ENCODE assay signal across 21 cellular contexts in the genomic region with DNA sequence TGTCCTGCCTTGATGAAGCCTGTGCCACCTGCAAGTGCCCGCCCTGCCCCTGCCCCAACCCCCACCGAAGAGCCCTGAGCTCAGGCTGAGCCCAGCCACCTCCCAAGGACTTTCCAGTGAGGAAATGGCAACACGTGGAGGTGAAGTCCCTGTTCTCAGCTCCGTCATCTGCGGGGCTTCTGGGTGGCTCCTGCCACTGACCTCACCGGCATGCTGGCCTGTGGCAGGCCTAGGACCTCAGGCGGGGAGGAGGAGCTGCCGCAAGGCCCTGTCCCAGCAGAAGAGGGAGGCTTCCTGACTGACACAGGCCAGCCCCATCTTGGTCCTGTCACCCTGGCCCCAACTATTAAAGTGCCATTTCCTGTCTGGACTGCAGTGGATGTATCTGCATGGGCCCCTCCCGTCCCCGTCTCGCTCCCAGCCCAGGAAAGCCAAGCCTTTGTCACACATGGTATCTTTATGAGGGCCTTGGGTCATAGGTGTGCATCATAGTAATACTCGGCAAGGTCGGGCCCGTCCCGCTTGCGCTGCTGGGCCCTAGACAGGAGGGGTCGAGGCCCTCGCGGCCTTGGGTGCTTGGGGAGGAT. TPM values are rescaled to one million over a fixed set of nuclear protein-coding genes. Genes with fewer than 3 reads are reported as not detected.
DNase-seq lines count a peak whose midpoint lies in the region; ATAC-seq, FAIRE-seq and TF ChIP-seq lines count a peak whose summit lies in the region.
"Had no signal": no experiment of that assay in that cellular context is flagged by ENCODE, and none has a peak within 500 bp of the region (broad histone marks: within the 10 kb centered on the region; RNA-seq: fewer than 3 reads in every experiment).

No MANE protein-coding gene starts in this region.

- peaks cover 6 to 23% (median 18%) of the 10 kb centered on the region in 4 experiments; a peak in 6 of 8 replicates for H3K36me3 ChIP-seq in H1 (ENCODE audit: control insufficient read depth in 2 of 4, insufficient read depth in 4 of 4, low read length in 3 of 4)
- H3K36me3 ChIP-seq in breast epithelium = no peaks in the 10 kb centered on the region

- H3K4me3 ChIP-seq in GM12865 (ENCODE audit: low read depth, low read length) (no peak overlapping the region), H1 (ENCODE audit: extremely low read depth in 1 of 4, insufficient read depth in 2 of 4, low read depth in 3 of 4, low read length in 4 of 4) (no peak overlapping the region), breast epithelium (no peak overlapping the region)
- H3K4me3 ChIP-seq: cardiac muscle cell, thyroid gland had no signal

- H2BK120ac ChIP-seq in H1 (replicated peaks; ENCODE audit: low read depth, low read length) = no peak overlapping the region

- POLR2A ChIA-PET in H1 (lab: Charles Lee; ENCODE audit: partially characterized antibody) = interaction anchor here (0.9 to 6.2 kb wide), 6 partner anchors 10 to 44 kb away, joined by 3 to 36 read pairs (median 4); partner anchors contain the start of genes LARGE2 and PEX16

- no peak overlapping the region for H3K56ac ChIP-seq in H1 (replicated peaks; ENCODE audit: insufficient read length, low read depth, low read length)

- H3K79me2 ChIP-seq in H1 (ENCODE audit: control insufficient read depth in 1 of 2, insufficient read depth in 2 of 2, low read length in 2 of 2) = no peaks in the 10 kb centered on the region

- H3K36me3 Mint-ChIP-seq in neural crest cell (ENCODE audit: low read depth) = no peaks in the 10 kb centered on the region

- no peak for TF ChIP-seq CTCF in GM12865 (IDR thresholded peaks at IDR 0.05; ENCODE audit: insufficient read depth, low read depth, low read length, missing control alignments)
- no peak for TF ChIP-seq CTCF in H1 (IDR thresholded peaks at IDR 0.05; ENCODE audit: control extremely low read depth in 1 of 3, insufficient read depth in 1 of 3, low read depth in 1 of 3, low read length in 3 of 3)
- TF ChIP-seq CTCF in neural crest cell (conservative IDR thresholded peaks at IDR 0.05) = no peak
- no peak for TF ChIP-seq CTCF in breast epithelium (IDR thresholded peaks at IDR 0.05)

- H3K9ac ChIP-seq in H1 (replicated peaks in 1 of 4; ENCODE audit: extremely low read depth in 1 of 4, low read depth in 3 of 4, low read length in 3 of 4) = no peak overlapping the region

- peak overlapping the region; percentile 38 for H3K27ac Mint-ChIP-seq in neural crest cell (ENCODE audit: unreplicated experiment)

- H2AFZ ChIP-seq in H1 (ENCODE audit: low read length) = no peak overlapping the region

- H3K14ac ChIP-seq in H1 (ENCODE audit: insufficient read length) = no peak overlapping the region

- no peak overlapping the region for H2BK20ac ChIP-seq in H1 (ENCODE audit: low read length)

- intact Hi-C loops in breast epithelium (cut with DNase I; ENCODE audit: low total_unique reads) = no loop called here

- CTCF ChIA-PET in H1 (lab: Charles Lee; ENCODE audit: partially characterized antibody) = interaction anchor here (1.2 to 1.4 kb wide), 2 partner anchors 12 to 100 kb away, joined by 4 read pairs; no protein-coding TSS in a partner anchor

- TF ChIP-seq POLR2A in H1 (IDR thresholded peaks at IDR 0.05; ENCODE audit: control extremely low read depth in 1 of 2, low read depth in 2 of 2, low read length in 2 of 2) (no peak), breast epithelium (IDR thresholded peaks at IDR 0.05) (no peak)

- no peak for TF ChIP-seq EP300 in H1 (IDR thresholded peaks at IDR 0.05; ENCODE audit: borderline replicate concordance in 1 of 2, low read depth in 2 of 2, low read length in 2 of 2)

- WGBS in H1 (ENCODE audit: extremely low coverage in 1 of 2, insufficient coverage in 1 of 2, insufficient read length in 1 of 2, insufficient replicate concordance in 2 of 2, low coverage in 1 of 2, low lambda C conversion rate in 2 of 2, missing lambda C conversion rate in 1 of 2), 2 experiments = 90% methylated on average over 15 of the region's 19 CpGs; no CpG with 5 or more reads in 1 of the 2 experiments

- H3K18ac ChIP-seq in H1 (ENCODE audit: extremely low read depth, low read length) = no peak overlapping the region

- H3K27me3 ChIP-seq in H1 (replicated peaks in 1 of 4; ENCODE audit: control insufficient read depth in 3 of 4, extremely low read depth in 1 of 4, insufficient read depth in 3 of 4, low read length in 3 of 4) = no peaks in the 10 kb centered on the region
- H3K27me3 ChIP-seq in breast epithelium = no peaks in the 10 kb centered on the region
- H3K27me3 ChIP-seq: thyroid gland had no signal

- H3K9me3 ChIP-seq in H1 (ENCODE audit: insufficient read depth in 2 of 2, low read depth in 1 of 2, low read length in 1 of 2) (no peaks in the 10 kb centered on the region), breast epithelium (no peaks in the 10 kb centered on the region)
- H3K9me3 ChIP-seq: neutrophil, thyroid gland had no signal

- no peak overlapping the region for H3K4ac ChIP-seq in H1 (replicated peaks; ENCODE audit: insufficient read length, low read depth, low read length)

- no peak overlapping the region for H2BK12ac ChIP-seq in H1 (ENCODE audit: low read depth, low read length)

- DNase-seq in GM12865 (ENCODE audit: low read depth) (peak; percentile 23), H1 (ENCODE audit: low read depth in 1 of 2, low spot score in 2 of 2) (no peak), neural crest cell (ENCODE audit: low read depth, low spot score) (no peak), GF-D8 (lab: John Stamatoyannopoulos, UW) (no peak), breast epithelium (ENCODE audit: low spot score in 2 of 2) (no peak)
- DNase-seq: erythroblast, GOT3, kidney glomerular epithelial cell, NCI-H1436 treated with DMSO at 0.1 percent for 48 hours, NCI-H2171, OCI-M1, SHP77 treated with DMSO at 0.1 percent for 48 hours, thyroid gland had no signal

- 0 out of 2 replicates have a peak, but pooled peaks cover 2% of the 10 kb centered on the region for H3K23me2 ChIP-seq in H1 (ENCODE audit: low read depth, low read length)

- H3K9me3 Mint-ChIP-seq in neural crest cell = no peaks in the 10 kb centered on the region

- peak overlapping the region; percentile 70 for H3K4me3 Mint-ChIP-seq in neural crest cell

- H3K4me1 ChIP-seq in H1 (replicated peaks in 1 of 4; ENCODE audit: control insufficient read depth in 3 of 4, insufficient read depth in 4 of 4, low read length in 3 of 4) (peaks cover 0 to under 1% (median 0%) of the 10 kb centered on the region in 4 experiments; a peak in 1 of 7 replicates), breast epithelium (peaks cover 0 to 1% of the 10 kb centered on the region in 2 donors)

- H2AK5ac ChIP-seq in H1 (ENCODE audit: low read depth, low read length) = no peak overlapping the region

- no peak overlapping the region for H2BK5ac ChIP-seq in H1 (ENCODE audit: low read depth, low read length)

- TF ChIP-seq RAD21 in H1 (IDR thresholded peaks at IDR 0.05 in 1 of 2, conservative IDR thresholded peaks at IDR 0.05 in 1 of 2; ENCODE audit: low read depth in 2 of 2, low read length in 2 of 2) = no peak

- ATAC-seq in HG02885 (IDR thresholded peaks at IDR 0.05; ENCODE audit: poor library complexity, unreplicated experiment) = peak; percentile 52
- no peak for ATAC-seq in GM18873 (IDR thresholded peaks at IDR 0.05; ENCODE audit: low FRiP score, unreplicated experiment)

- H3K4me1 Mint-ChIP-seq in neural crest cell = peaks cover 19% of the 10 kb centered on the region

- no peaks in the 10 kb centered on the region for H3K27me3 Mint-ChIP-seq in neural crest cell (ENCODE audit: low read depth)

- no peak overlapping the region for H4K91ac ChIP-seq in H1 (replicated peaks; ENCODE audit: insufficient read length, low read length)

- H4K20me1 ChIP-seq in H1 (replicated peaks in 1 of 2; ENCODE audit: control insufficient read depth in 1 of 2, insufficient read depth in 2 of 2, low read length in 2 of 2) = peaks cover 3 to 20% of the 10 kb centered on the region in 2 experiments

- H4K8ac ChIP-seq in H1 (ENCODE audit: extremely low read depth, insufficient read depth, low read length) = peak overlapping the region; percentile 80

- H3K23ac ChIP-seq in H1 (ENCODE audit: insufficient read length) = no peak overlapping the region

- no peaks in the 10 kb centered on the region for H3K79me1 ChIP-seq in H1 (ENCODE audit: low read depth, low read length)

- FAIRE-seq in H1 (lab: Jason Lieb, UNC) = no peak
- FAIRE-seq: frontal cortex had no signal

- no peak overlapping the region for H4K5ac ChIP-seq in H1 (ENCODE audit: insufficient read length, low read depth, low read length)

- no peak overlapping the region for H3K27ac ChIP-seq in H1 (ENCODE audit: low read depth, low read length)
- no peak overlapping the region for H3K27ac ChIP-seq in breast epithelium
- H3K27ac ChIP-seq: cardiac muscle cell, neutrophil, thyroid gland, VCaP had no signal

- no peak overlapping the region for H2BK15ac ChIP-seq in H1 (ENCODE audit: low read length)

- H3K4me2 ChIP-seq in H1 (ENCODE audit: insufficient read depth in 1 of 2, low read depth in 2 of 2, low read length in 2 of 2) = no peak overlapping the region

RNA-seq across cellular contexts. Expression of gene FREY1, which starts 0.9 kb away (rescaled TPM):
- 1.1 TPM in 1 of 2 replicates, not detected in the other for total RNA-seq in H1 (2021; fragmentation: NEBNext Ultra II Directional; extraction: Animal tissue kit (Norgen Biotek cat#: 25700))
- polyA plus RNA-seq in H1 (2011; rRNA removed) = 0.32 and 1.3 TPM in 2 replicates
- not detected for polyA plus RNA-seq in H1 (2011; cell fraction: cytosol; rRNA removed)
- polyA plus RNA-seq in H1 (2011; cell fraction: nucleus; rRNA removed) = 1.7 TPM
- 0.41 to 0.69 TPM (median 0.44 TPM) in 3 of 4 replicates, not detected in the other for polyA plus RNA-seq in H1 (2012, experiment 1 of 2)
- polyA plus RNA-seq in H1 (2012, experiment 2 of 2) = 0.55 TPM
- polyA plus RNA-seq in H1 (2013, experiment 1 of 2) = 0.24 TPM
- polyA plus RNA-seq in H1 (2013, experiment 2 of 2) = 0.28 TPM
- 0.71 and 1.2 TPM in 2 replicates for polyA minus RNA-seq in H1 (2011; rRNA and poly(A)+ RNA removed)
- not detected for polyA minus RNA-seq in H1 (2011; cell fraction: cytosol; rRNA and poly(A)+ RNA removed)
- polyA minus RNA-seq in H1 (2011; cell fraction: nucleus; rRNA and poly(A)+ RNA removed) = 5.4 TPM
- total RNA-seq in neural crest cell (2.5 and 3.3 TPM in 2 replicates), breast epithelium (1 to 10 TPM in 1 of 3 donors, under 1 TPM in 2; 0.48 to 3.2 (median 0.98) TPM)
- polyA plus RNA-seq: cardiac muscle cell had no signal

RNA-seq across cellular contexts. Expression of gene PEX16, which starts 11.5 kb away (rescaled TPM):
- total RNA-seq in H1 (2021; fragmentation: NEBNext Ultra II Directional; extraction: Animal tissue kit (Norgen Biotek cat#: 25700)) = 29.2 and 29.4 TPM in 2 replicates
- 36.0 and 47.2 TPM in 2 replicates for polyA plus RNA-seq in H1 (2011; rRNA removed)
- 46.3 TPM for polyA plus RNA-seq in H1 (2011; cell fraction: cytosol; rRNA removed)
- polyA plus RNA-seq in H1 (2011; cell fraction: nucleus; rRNA removed) = 68.9 TPM
- 20.7 to 30.4 TPM (median 29.2 TPM) in 4 replicates for polyA plus RNA-seq in H1 (2012, experiment 1 of 2)
- polyA plus RNA-seq in H1 (2012, experiment 2 of 2) = 39.5 TPM
- 19.5 TPM for polyA plus RNA-seq in H1 (2013, experiment 1 of 2)
- 16.5 TPM for polyA plus RNA-seq in H1 (2013, experiment 2 of 2)
- 12.2 and 12.5 TPM in 2 replicates for polyA minus RNA-seq in H1 (2011; rRNA and poly(A)+ RNA removed)
- polyA minus RNA-seq in H1 (2011; cell fraction: cytosol; rRNA and poly(A)+ RNA removed) = 22.0 TPM
- 28.4 TPM for polyA minus RNA-seq in H1 (2011; cell fraction: nucleus; rRNA and poly(A)+ RNA removed)
- 27.6 and 29.6 TPM in 2 replicates for total RNA-seq in neural crest cell
- total RNA-seq in breast epithelium = 10 to 100 TPM; 22.1 to 32.8 (median 25.6) TPM

RNA-seq across cellular contexts. Expression of gene LARGE2, which starts 16.3 kb away (rescaled TPM):
- 108 and 111 TPM in 2 replicates for total RNA-seq in H1 (2021; fragmentation: NEBNext Ultra II Directional; extraction: Animal tissue kit (Norgen Biotek cat#: 25700))
- polyA plus RNA-seq in H1 (2011; rRNA removed) = 137 and 234 TPM in 2 replicates
- polyA plus RNA-seq in H1 (2011; cell fraction: cytosol; rRNA removed) = 102 TPM
- polyA plus RNA-seq in H1 (2011; cell fraction: nucleus; rRNA removed) = 281 TPM
- polyA plus RNA-seq in H1 (2012, experiment 1 of 2) = 84.9 to 132 TPM (median 122 TPM) in 4 replicates
- polyA plus RNA-seq in H1 (2012, experiment 2 of 2) = 163 TPM
- 207 TPM for polyA plus RNA-seq in H1 (2013, experiment 1 of 2)
- polyA plus RNA-seq in H1 (2013, experiment 2 of 2) = 217 TPM
- 42.7 and 52.0 TPM in 2 replicates for polyA minus RNA-seq in H1 (2011; rRNA and poly(A)+ RNA removed)
- polyA minus RNA-seq in H1 (2011; cell fraction: cytosol; rRNA and poly(A)+ RNA removed) = 50.4 TPM
- 42.7 TPM for polyA minus RNA-seq in H1 (2011; cell fraction: nucleus; rRNA and poly(A)+ RNA removed)
- total RNA-seq in neural crest cell (0.48 TPM in 1 of 2 replicates, not detected in the other), breast epithelium (1 to 10 TPM in 2 of 3 donors, not detected in 1; 5.9 to 6.3 TPM)
- total RNA-seq: mesenteric fat pad; T-helper 1 cell treated with Interleukin-12 subunit alpha and Interleukin-12 subunit beta and Interleukin-4 antibody, amounts not matched to agents 30 ng/mL and 1 ng/mL, for 36 hours had no signal

RNA-seq across cellular contexts. Expression of gene MAPK8IP1, which starts 20.7 kb away (rescaled TPM):
- total RNA-seq in H1 (2021; fragmentation: NEBNext Ultra II Directional; extraction: Animal tissue kit (Norgen Biotek cat#: 25700)) = 40.1 and 41.7 TPM in 2 replicates
- 32.4 and 62.2 TPM in 2 replicates for polyA plus RNA-seq in H1 (2011; rRNA removed)
- 34.1 TPM for polyA plus RNA-seq in H1 (2011; cell fraction: cytosol; rRNA removed)
- 60.7 TPM for polyA plus RNA-seq in H1 (2011; cell fraction: nucleus; rRNA removed)
- polyA plus RNA-seq in H1 (2012, experiment 1 of 2) = 22.2 to 33.3 TPM (median 31.5 TPM) in 4 replicates
- 33.0 TPM for polyA plus RNA-seq in H1 (2012, experiment 2 of 2)
- polyA plus RNA-seq in H1 (2013, experiment 1 of 2) = 21.4 TPM
- polyA plus RNA-seq in H1 (2013, experiment 2 of 2) = 18.9 TPM
- 15.4 and 21.4 TPM in 2 replicates for polyA minus RNA-seq in H1 (2011; rRNA and poly(A)+ RNA removed)
- polyA minus RNA-seq in H1 (2011; cell fraction: cytosol; rRNA and poly(A)+ RNA removed) = 35.9 TPM
- polyA minus RNA-seq in H1 (2011; cell fraction: nucleus; rRNA and poly(A)+ RNA removed) = 19.7 TPM
- total RNA-seq in neural crest cell (36.6 and 38.7 TPM in 2 replicates), breast epithelium (1 to 10 TPM; 5.4 to 7.2 (median 5.9) TPM)

RNA-seq across cellular contexts. Expression of gene CRY2, which starts 58.9 kb away (rescaled TPM):
- 9.4 and 10.9 TPM in 2 replicates for total RNA-seq in H1 (2021; fragmentation: NEBNext Ultra II Directional; extraction: Animal tissue kit (Norgen Biotek cat#: 25700))
- 8.0 and 11.8 TPM in 2 replicates for polyA plus RNA-seq in H1 (2011; rRNA removed)
- 10.0 TPM for polyA plus RNA-seq in H1 (2011; cell fraction: cytosol; rRNA removed)
- polyA plus RNA-seq in H1 (2011; cell fraction: nucleus; rRNA removed) = 19.9 TPM
- polyA plus RNA-seq in H1 (2012, experiment 1 of 2) = 5.0 to 9.9 TPM (median 8.3 TPM) in 4 replicates
- polyA plus RNA-seq in H1 (2012, experiment 2 of 2) = 7.8 TPM
- polyA plus RNA-seq in H1 (2013, experiment 1 of 2) = 5.3 TPM
- 4.6 TPM for polyA plus RNA-seq in H1 (2013, experiment 2 of 2)
- 18.3 and 20.7 TPM in 2 replicates for polyA minus RNA-seq in H1 (2011; rRNA and poly(A)+ RNA removed)
- polyA minus RNA-seq in H1 (2011; cell fraction: cytosol; rRNA and poly(A)+ RNA removed) = 10.3 TPM
- 17.2 TPM for polyA minus RNA-seq in H1 (2011; cell fraction: nucleus; rRNA and poly(A)+ RNA removed)
- total RNA-seq in neural crest cell (19.0 and 23.8 TPM in 2 replicates), breast epithelium (10 to 100 TPM; 44.2 to 54.1 (median 44.3) TPM)

Comparison
In these comparisons a context has a peak if more than half of its experiments do, and no peak if none do; other contexts are left out.
1. RNA of gene LARGE2, which starts 16.3 kb away (total RNA-seq): 108 to 111 TPM in H1; 5.9 to 6.3 TPM in breast epithelium and 0.48 TPM in neural crest cell; every median in the first group is over 10 times any median in the second.